8 cellular contexts compared by ENCODE assay signal in the genomic region with DNA sequence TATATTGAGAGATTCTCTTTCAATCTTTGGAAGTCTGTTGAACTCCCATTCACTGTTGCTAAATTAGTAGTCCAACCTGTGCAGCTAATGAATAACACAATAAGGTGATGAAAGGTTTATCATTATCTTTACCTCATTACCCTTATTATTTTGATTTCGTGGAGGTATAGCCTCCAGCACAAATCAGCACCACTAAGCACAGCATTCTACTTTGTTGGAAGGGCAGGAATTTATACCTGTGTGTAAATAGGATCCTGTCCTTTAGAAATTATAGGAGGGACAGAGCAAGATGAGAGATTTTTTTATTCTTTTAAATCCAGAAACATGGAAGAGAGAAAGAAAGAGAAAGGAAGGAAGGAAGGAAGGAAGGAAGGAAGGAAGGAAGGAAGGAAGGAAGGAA.
"Had no signal": no experiment of that assay in that cellular context is flagged by ENCODE, and none has a peak within 500 bp of the region (broad histone marks: within the 10 kb centered on the region; RNA-seq: fewer than 3 reads in every experiment).

No MANE protein-coding gene starts in this region.

- DNase-seq: GDM1, GF-D8 had no signal

- ATAC-seq: GM12878 had no signal

- H3K4me3 ChIP-seq: GM12878 had no signal

- FAIRE-seq: G401.6, GM12878, GM12891, GM12892, GM18507, GM19239 had no signal
